In genomic region chr16:25546781-25547180, GRCh38 we compare ENCODE assay signal across 25 cellular contexts.
"Had no signal": no experiment of that assay in that cellular context is flagged by ENCODE, and none has a peak within 500 bp of the region (broad histone marks: within the 10 kb centered on the region; RNA-seq: fewer than 3 reads in every experiment).

No MANE protein-coding gene starts in this region.

- H3K27me3 ChIP-seq: esophagus muscularis mucosa, foreskin keratinocyte, heart left ventricle, hepatocyte, neural progenitor cell, right atrium auricular region, sigmoid colon, stomach, thyroid gland had no signal

- H2AFZ ChIP-seq: hepatocyte, neural progenitor cell had no signal

- H3K4me1 ChIP-seq: esophagus muscularis mucosa, foreskin keratinocyte, gastroesophageal sphincter, heart left ventricle, neural progenitor cell, prostate gland, right atrium auricular region, sigmoid colon, stomach, thyroid gland had no signal

- FAIRE-seq: kidney had no signal

- DNase-seq: effector CD8-positive, alpha-beta T cell; endodermal cell; foreskin keratinocyte; heart left ventricle; kidney; mesenchymal stem cell; mucosa of descending colon; naive B cell; sigmoid colon; stimulated activated CD4-positive, alpha-beta T cell treated with anti-CD3 and anti-CD28 coated beads, Interleukin-2, amount 100 ng/mL, for 24 hours; stimulated activated CD4-positive, alpha-beta T cell treated with anti-CD3 and anti-CD28 coated beads, Interleukin-4, amount 100 ng/mL, for 24 hours; stimulated activated naive CD4-positive, alpha-beta T cell treated with Interleukin-2 at 50 U/mL for 16 hours; stomach; thyroid gland; trophoblast cell had no signal

- H3K9me3 ChIP-seq: esophagus muscularis mucosa, mucosa of descending colon, prostate gland, right atrium auricular region, sigmoid colon, thyroid gland had no signal

- H3K4me2 ChIP-seq: hepatocyte, neural progenitor cell had no signal

- H3K27ac ChIP-seq: esophagus muscularis mucosa, foreskin keratinocyte, gastroesophageal sphincter, heart left ventricle, hepatocyte, neural progenitor cell, prostate gland, right atrium auricular region, sigmoid colon, stomach, thyroid gland had no signal

- H3K4me3 ChIP-seq: esophagus muscularis mucosa, gastroesophageal sphincter, heart left ventricle, hepatocyte, lung, mucosa of descending colon, neural progenitor cell, prostate gland, right atrium auricular region, sigmoid colon, stomach, thyroid gland had no signal

- H3K9ac ChIP-seq: neural progenitor cell had no signal

- ATAC-seq: foreskin keratinocyte; gastroesophageal sphincter; heart left ventricle; left lobe of liver; mucosa of descending colon; natural killer cell treated with Interleukin-12 subunit alpha and Interleukin-12 subunit beta and Interleukin-15 and Interleukin-18, amount 100 ng/mL, for 72 hours; stimulated activated effector memory CD8-positive, alpha-beta T cell treated with anti-CD3 and anti-CD28 coated beads, Interleukin-12 subunit alpha, Interleukin-12 subunit beta, amount 100 ng/mL, for 72 hours had no signal

- H3K36me3 ChIP-seq: esophagus muscularis mucosa, gastroesophageal sphincter, heart left ventricle, neural progenitor cell, prostate gland, right atrium auricular region, sigmoid colon, stomach, thyroid gland had no signal

- H3K79me2 ChIP-seq: hepatocyte had no signal
